ENCODE assay signal across 16 cellular contexts in the genomic region with DNA sequence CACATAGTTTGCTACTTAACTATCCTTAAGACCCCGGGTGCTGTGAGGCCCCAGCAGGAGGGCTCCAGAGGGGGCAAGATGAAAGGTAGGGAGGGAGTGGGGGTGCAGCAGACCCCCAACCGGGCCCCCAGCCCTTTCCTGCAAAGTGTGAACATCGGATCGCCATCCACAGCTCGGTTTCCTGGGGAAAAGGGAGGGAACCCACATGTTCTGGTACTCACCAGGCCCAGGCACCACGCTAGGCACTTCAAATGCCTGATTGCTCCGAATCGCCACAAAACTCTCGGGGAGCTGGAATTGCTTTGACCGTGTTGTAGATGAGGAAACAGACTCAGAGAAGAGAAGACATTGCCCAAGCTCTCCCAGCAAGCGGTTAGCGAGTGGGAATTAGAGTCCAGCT.
DNase-seq lines count a peak whose midpoint lies in the region; ATAC-seq and TF ChIP-seq lines count a peak whose summit lies in the region.
"Had no signal": no experiment of that assay in that cellular context is flagged by ENCODE, and none has a peak within 500 bp of the region (broad histone marks: within the 10 kb centered on the region; RNA-seq: fewer than 3 reads in every experiment).

No MANE protein-coding gene starts in this region.

- no peaks in the 10 kb centered on the region for H3K36me3 Mint-ChIP-seq in activated CD8-positive, alpha-beta T cell treated with anti-CD3 and anti-CD28 coated beads for 36 hours (ENCODE audit: low read depth)

- no peak overlapping the region for H2AFZ ChIP-seq in neuronal stem cell (ENCODE audit: low read length)

- no peak for TF ChIP-seq EP300 in esophagus muscularis mucosa (IDR thresholded peaks at IDR 0.05)

- TF ChIP-seq CTCF in right atrium auricular region (IDR thresholded peaks at IDR 0.05) = no peak
- no peak for TF ChIP-seq CTCF in esophagus muscularis mucosa (IDR thresholded peaks at IDR 0.05)
- TF ChIP-seq CTCF in activated CD8-positive, alpha-beta T cell treated with anti-CD3 and anti-CD28 coated beads for 36 hours (IDR thresholded peaks at IDR 0.05) = no peak

- no peak overlapping the region for H3K9ac ChIP-seq in neuronal stem cell (ENCODE audit: low read depth, low read length, poor library complexity)

- DNase-seq in right atrium auricular region (ENCODE audit: low spot score) (peak; percentile 13), right cardiac atrium (no peak), esophagus muscularis mucosa (ENCODE audit: extremely low spot score) (peak; percentile 82), neuronal stem cell (ENCODE audit: low spot score) (no peak), ureter (ENCODE audit: low spot score) (peak; percentile 12)
- DNase-seq in stimulated activated naive CD8-positive, alpha-beta T cell treated with anti-CD3 and anti-CD28 coated beads, Interleukin-15, Interleukin-2, amounts not matched to agents 100 U/mL and 50 U/mL, for 24 hours = no peak
- DNase-seq in activated CD8-positive, alpha-beta T cell treated with anti-CD3 and anti-CD28 coated beads for 36 hours = no peak
- DNase-seq: COR-L47; GF-D8; HCEC 1CT; NCI-H187 treated with DMSO at 0.1 percent for 48 hours; NK-92 treated with Interleukin-12 subunit alpha and Interleukin-12 subunit beta, amount 100 ng/mL, for 24 hours; SHP77 treated with DMSO at 0.1 percent for 48 hours had no signal

- no peaks in the 10 kb centered on the region for H3K9me3 Mint-ChIP-seq in activated CD8-positive, alpha-beta T cell treated with anti-CD3 and anti-CD28 coated beads for 36 hours

- H4K8ac ChIP-seq in neuronal stem cell (ENCODE audit: low read depth, low read length) = no peak overlapping the region

- H3K27me3 ChIP-seq in right atrium auricular region = no peaks in the 10 kb centered on the region
- no peaks in the 10 kb centered on the region for H3K27me3 ChIP-seq in right cardiac atrium (ENCODE audit: control insufficient read depth, insufficient read depth)
- H3K27me3 ChIP-seq in esophagus muscularis mucosa = peaks cover 0 to 12% (median 0%) of the 10 kb centered on the region in 4 donors
- H3K27me3 ChIP-seq in neuronal stem cell (ENCODE audit: control insufficient read depth in 3 of 3, insufficient read depth in 3 of 3, low read depth in 1 of 3, low read length in 3 of 3) = peaks cover 0 to 3% (median 0%) of the 10 kb centered on the region in 3 experiments

- H3K18ac ChIP-seq in neuronal stem cell (ENCODE audit: low read length) = peak overlapping the region; percentile 3

- ATAC-seq in right cardiac atrium (no peak), HG03025 (IDR thresholded peaks at IDR 0.05; ENCODE audit: low FRiP score, unreplicated experiment) (no peak)
- ATAC-seq in stimulated activated naive CD8-positive, alpha-beta T cell treated with anti-CD3 and anti-CD28 coated beads, Interleukin-15, Interleukin-2, amounts not matched to agents 100 U/mL and 50 U/mL, for 24 hours = no peak
- no peak for ATAC-seq in activated CD8-positive, alpha-beta T cell treated with anti-CD3 and anti-CD28 coated beads for 36 hours
- ATAC-seq: A549, K562 had no signal

- H3K23ac ChIP-seq in neuronal stem cell (ENCODE audit: low read depth, low read length, poor library complexity) = no peak overlapping the region

- 61% methylated on average over 12 of the region's 12 CpGs for WGBS in right cardiac atrium
- WGBS in esophagus muscularis mucosa = 86% methylated on average over 12 of the region's 12 CpGs
- WGBS in neuronal stem cell (ENCODE audit: extremely low coverage in 2 of 2, insufficient read length in 2 of 2, insufficient replicate concordance in 1 of 2), 2 donors = no CpG with 5 or more reads among the region's 12 CpGs

- H3K4me1 ChIP-seq in right atrium auricular region (no peaks in the 10 kb centered on the region), right cardiac atrium (ENCODE audit: control insufficient read depth, insufficient read depth, low read length) (no peaks in the 10 kb centered on the region), esophagus muscularis mucosa (no peaks in the 10 kb centered on the region), neuronal stem cell (ENCODE audit: control insufficient read depth in 2 of 2, insufficient read depth in 1 of 2, low read depth in 1 of 2, low read length in 2 of 2) (no peaks in the 10 kb centered on the region)
- H3K4me1 ChIP-seq: A549 had no signal

- no peak overlapping the region for H3K4ac ChIP-seq in neuronal stem cell (ENCODE audit: low read length)

- intact Hi-C loops in right cardiac atrium (cut with DNase I) = no loop called here
- intact Hi-C loops in esophagus muscularis mucosa (cut with DNase I) = no loop called here
- intact Hi-C loops in activated CD8-positive, alpha-beta T cell treated with anti-CD3 and anti-CD28 coated beads for 36 hours (cut with micrococcal nuclease) = no loop called here

- H3K4me3 Mint-ChIP-seq in activated CD8-positive, alpha-beta T cell treated with anti-CD3 and anti-CD28 coated beads for 36 hours = no peak overlapping the region

- H3K4me2 ChIP-seq in neuronal stem cell (ENCODE audit: insufficient read depth, low read length, poor library complexity, severe bottlenecking) = no peak overlapping the region
- H3K4me2 ChIP-seq: A549 had no signal

- H2AK5ac ChIP-seq in neuronal stem cell (ENCODE audit: low read depth, low read length) = no peak overlapping the region

- no peak overlapping the region for H2BK120ac ChIP-seq in neuronal stem cell (ENCODE audit: low read depth, low read length)

- H2BK15ac ChIP-seq in neuronal stem cell (ENCODE audit: low read length) = no peak overlapping the region

- H3K36me3 ChIP-seq in right atrium auricular region = no peaks in the 10 kb centered on the region
- H3K36me3 ChIP-seq in esophagus muscularis mucosa = no peaks in the 10 kb centered on the region
- no peaks in the 10 kb centered on the region for H3K36me3 ChIP-seq in neuronal stem cell (replicated peaks in 1 of 2; ENCODE audit: control insufficient read depth in 2 of 2, insufficient read depth in 2 of 2, low read length in 2 of 2)

- CTCF ChIA-PET in activated CD8-positive, alpha-beta T cell treated with anti-CD3 and anti-CD28 coated beads for 36 hours (lab: Charles Lee) = no interaction called here

- no peaks in the 10 kb centered on the region for H3K4me1 Mint-ChIP-seq in activated CD8-positive, alpha-beta T cell treated with anti-CD3 and anti-CD28 coated beads for 36 hours (ENCODE audit: low read depth)

- H3K9me3 ChIP-seq in right atrium auricular region (no peaks in the 10 kb centered on the region), right cardiac atrium (ENCODE audit: control insufficient read depth, low read length) (no peaks in the 10 kb centered on the region), esophagus muscularis mucosa (no peaks in the 10 kb centered on the region), neuronal stem cell (replicated peaks in 1 of 2; ENCODE audit: control insufficient read depth in 2 of 2, insufficient read depth in 1 of 2, low read depth in 1 of 2, low read length in 2 of 2) (no peaks in the 10 kb centered on the region)
- H3K9me3 ChIP-seq: A549 had no signal

- H3K27ac ChIP-seq in right atrium auricular region = no peak overlapping the region
- no peak overlapping the region for H3K27ac ChIP-seq in right cardiac atrium (ENCODE audit: low read length)
- no peak overlapping the region for H3K27ac ChIP-seq in esophagus muscularis mucosa (replicated peaks in 1 of 4)
- no peak overlapping the region for H3K27ac ChIP-seq in neuronal stem cell (replicated peaks; ENCODE audit: low read length)
- H3K27ac ChIP-seq: A549 had no signal

- TF ChIP-seq POLR2A in esophagus muscularis mucosa (IDR thresholded peaks at IDR 0.05; ENCODE audit: low read depth) = no peak

- H3K14ac ChIP-seq in neuronal stem cell (ENCODE audit: low read length) = no peak overlapping the region

- H3K4me3 ChIP-seq in right atrium auricular region (no peak overlapping the region), right cardiac atrium (ENCODE audit: low read length) (no peak overlapping the region), esophagus muscularis mucosa (no peak overlapping the region), neuronal stem cell (ENCODE audit: low read length in 2 of 2) (no peak overlapping the region)
- H3K4me3 ChIP-seq: A549, K562 had no signal

- no peak overlapping the region for H2BK12ac ChIP-seq in neuronal stem cell (ENCODE audit: low read length)

- POLR2A ChIA-PET in activated CD8-positive, alpha-beta T cell treated with anti-CD3 and anti-CD28 coated beads for 36 hours (lab: Charles Lee) = no interaction called here

- H2BK5ac ChIP-seq in neuronal stem cell (ENCODE audit: low read length) = no peak overlapping the region

- H3K27me3 Mint-ChIP-seq in activated CD8-positive, alpha-beta T cell treated with anti-CD3 and anti-CD28 coated beads for 36 hours = peaks cover 9% of the 10 kb centered on the region

- H3K27ac Mint-ChIP-seq in activated CD8-positive, alpha-beta T cell treated with anti-CD3 and anti-CD28 coated beads for 36 hours = no peak overlapping the region

- no peaks in the 10 kb centered on the region for H3K79me1 ChIP-seq in neuronal stem cell (ENCODE audit: low read depth, low read length)

- no peak overlapping the region for H4K91ac ChIP-seq in neuronal stem cell (ENCODE audit: low read depth, low read length, poor library complexity)

Comparison
In these comparisons a context has a peak if more than half of its experiments do, and no peak if none do; other contexts are left out.
1. DNase-seq: peak in right atrium auricular region (single experiment), esophagus muscularis mucosa (single experiment) and ureter (single experiment); none in right cardiac atrium (0 of 3), neuronal stem cell (single experiment), stimulated activated naive CD8-positive, alpha-beta T cell treated with anti-CD3 and anti-CD28 coated beads, Interleukin-15, Interleukin-2, amounts not matched to agents 100 U/mL and 50 U/mL, for 24 hours (single experiment) and activated CD8-positive, alpha-beta T cell treated with anti-CD3 and anti-CD28 coated beads for 36 hours (single experiment).